Comparison of ENCODE assay signal across 9 cellular contexts in genomic region chr1:30232288-30232899, GRCh38.
A peak's percentile ranks its signal among the peaks of the same experiment; 100 is the strongest.
DNase-seq lines count a peak whose midpoint lies in the region; ATAC-seq, FAIRE-seq and TF ChIP-seq lines count a peak whose summit lies in the region.
"Had no signal": no experiment of that assay in that cellular context is flagged by ENCODE, and none has a peak within 500 bp of the region (broad histone marks: within the 10 kb centered on the region; RNA-seq: fewer than 3 reads in every experiment).

No MANE protein-coding gene starts in this region.

- CTCF ChIA-PET in CD4-positive, alpha-beta T cell (lab: Charles Lee), result no interaction called here

- no peak overlapping the region for H3K4me3 Mint-ChIP-seq in CD4-positive, alpha-beta T cell

- H3K9me3 ChIP-seq in CD4-positive, alpha-beta T cell (ENCODE audit: control insufficient read depth, low read length), result no peaks in the 10 kb centered on the region
- no peaks in the 10 kb centered on the region for H3K9me3 ChIP-seq in iPS DF 6.9 (ENCODE audit: control insufficient read depth, insufficient read depth, low read length)

- WGBS in iPS DF 6.9 (ENCODE audit: insufficient coverage, insufficient read length), result no CpG with 5 or more reads among the region's 4 CpGs

- no peak for ATAC-seq in CD4-positive, alpha-beta T cell (ENCODE audit: poor library complexity)
- ATAC-seq in HG03039 (IDR thresholded peaks at IDR 0.05; ENCODE audit: unreplicated experiment), result no peak

- peaks cover 51% of the 10 kb centered on the region for H3K27me3 Mint-ChIP-seq in CD4-positive, alpha-beta T cell

- no peaks in the 10 kb centered on the region for H3K27me3 ChIP-seq in CD4-positive, alpha-beta T cell (ENCODE audit: control insufficient read depth, insufficient read depth, low read length)
- no peaks in the 10 kb centered on the region for H3K27me3 ChIP-seq in iPS DF 6.9 (ENCODE audit: control insufficient read depth, insufficient read depth, low read length)

- H3K27ac ChIP-seq in CD4-positive, alpha-beta T cell (ENCODE audit: low read depth, low read length), result no peak overlapping the region
- H3K27ac ChIP-seq in iPS DF 6.9 (ENCODE audit: low read length), result no peak overlapping the region

- no peak for DNase-seq in CD4-positive, alpha-beta T cell
- DNase-seq in GM12891 (ENCODE audit: insufficient read length, low spot score) (peak; percentile 42), SW480 (ENCODE audit: low spot score) (peak; percentile 11), iPS DF 6.9 (ENCODE audit: low read depth, low spot score) (peak; percentile 18), NCI-H2029 treated with DMSO at 0.1 percent for 48 hours (lab: John Stamatoyannopoulos, UW) (no peak), NCI-H1694 treated with DMSO at 0.1 percent for 48 hours (lab: John Stamatoyannopoulos, UW) (no peak)
- DNase-seq in effector CD8-positive, alpha-beta T cell (lab: John Stamatoyannopoulos, UW), result no peak

- peak; percentile 61 for TF ChIP-seq CTCF in CD4-positive, alpha-beta T cell (IDR thresholded peaks at IDR 0.05)

- H3K36me3 ChIP-seq in iPS DF 6.9 (ENCODE audit: control insufficient read depth, insufficient read depth, low read length), result no peaks in the 10 kb centered on the region

- no peak for TF ChIP-seq POLR2A in GM12891 (IDR thresholded peaks at IDR 0.05; ENCODE audit: low read depth, low read length)

- no peak for FAIRE-seq in GM12891 (lab: Jason Lieb, UNC)
- FAIRE-seq: islet of Langerhans had no signal

- no peaks in the 10 kb centered on the region for H3K4me1 ChIP-seq in iPS DF 6.9 (ENCODE audit: control insufficient read depth, insufficient read depth, low read length)

- intact Hi-C loops in CD4-positive, alpha-beta T cell (cut with DNase I, micrococcal nuclease), result no loop called here

- no peaks in the 10 kb centered on the region for H3K9me3 Mint-ChIP-seq in CD4-positive, alpha-beta T cell

- no peak overlapping the region for H3K27ac Mint-ChIP-seq in CD4-positive, alpha-beta T cell

- H3K4me3 ChIP-seq in iPS DF 6.9 (ENCODE audit: low read length), result no peak overlapping the region

- no peaks in the 10 kb centered on the region for H3K4me1 Mint-ChIP-seq in CD4-positive, alpha-beta T cell (ENCODE audit: low read depth)

- no peaks in the 10 kb centered on the region for H3K36me3 Mint-ChIP-seq in CD4-positive, alpha-beta T cell (ENCODE audit: low read depth)

- POLR2A ChIA-PET in CD4-positive, alpha-beta T cell (lab: Charles Lee), result no interaction called here

TF ChIP-seq in GM12891, 5 proteins besides CTCF, POLR2A, EP300 and RAD21:
- TF ChIP-seq POLR2AphosphoS5 (IDR thresholded peaks at IDR 0.05; ENCODE audit: low read depth, low read length) (no peak), PAX5 (IDR thresholded peaks at IDR 0.05; ENCODE audit: insufficient read depth, low read length, severe bottlenecking) (no peak), SPI1 (IDR thresholded peaks at IDR 0.05; ENCODE audit: low read depth, low read length) (no peak), TAF1 (IDR thresholded peaks at IDR 0.05; ENCODE audit: low read depth, low read length) (no peak), POU2F2 (IDR thresholded peaks at IDR 0.05; ENCODE audit: low read depth, low read length) (no peak)
TF ChIP-seq in GM12891: peak in this region for 0.

Comparison
In these comparisons a context has a peak if more than half of its experiments do, and no peak if none do; other contexts are left out.
1. DNase-seq: peak in GM12891 (single experiment), SW480 (single experiment) and iPS DF 6.9 (single experiment); none in CD4-positive, alpha-beta T cell (0 of 10), NCI-H2029 treated with DMSO at 0.1 percent for 48 hours (single experiment), effector CD8-positive, alpha-beta T cell (single experiment) and NCI-H1694 treated with DMSO at 0.1 percent for 48 hours (single experiment).